22 cellular contexts compared by ENCODE assay signal in the genomic region with DNA sequence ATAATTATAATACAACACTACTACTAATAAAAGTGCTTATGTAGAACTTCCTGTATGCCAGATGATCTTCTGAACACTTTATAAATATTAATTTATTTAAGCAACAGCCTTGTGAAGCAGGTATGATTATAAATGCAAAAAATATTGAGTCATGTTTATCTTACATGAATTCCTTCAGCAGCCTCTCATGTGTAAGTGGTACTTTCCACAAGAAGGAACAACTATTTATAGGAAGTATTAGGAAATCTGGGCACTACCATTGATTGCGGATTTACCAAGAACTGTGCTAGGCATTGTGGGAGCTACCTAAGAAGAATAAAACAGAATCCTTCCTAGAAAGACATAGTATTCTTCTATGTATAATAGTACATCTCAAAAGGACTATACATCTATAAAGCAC. TPM values are rescaled to one million over a fixed set of nuclear protein-coding genes. Genes with fewer than 3 reads are reported as not detected.
DNase-seq lines count a peak whose midpoint lies in the region; ATAC-seq and TF ChIP-seq lines count a peak whose summit lies in the region.
"Had no signal": no experiment of that assay in that cellular context is flagged by ENCODE, and none has a peak within 500 bp of the region (broad histone marks: within the 10 kb centered on the region; RNA-seq: fewer than 3 reads in every experiment).

No MANE protein-coding gene starts in this region.

- H3K27ac Mint-ChIP-seq in MCF 10A (ENCODE audit: low read depth, unreplicated experiment) = no peak overlapping the region
- H3K27ac Mint-ChIP-seq: CD8-positive, alpha-beta memory T cell had no signal

- TF ChIP-seq POLR2A in breast epithelium (IDR thresholded peaks at IDR 0.05) (no peak), upper lobe of left lung (IDR thresholded peaks at IDR 0.05) (no peak), stomach (IDR thresholded peaks at IDR 0.05) (no peak)

- 86% methylated on average over 1 of the region's 1 CpG for WGBS in mammary epithelial cell (ENCODE audit: low coverage, missing lambda C conversion rate)
- 39 to 51% methylated on average over 1 of the region's 1 CpG for WGBS in upper lobe of left lung, 2 donors
- 75 to 92% (median 84%) methylated on average over 1 of the region's 1 CpG for WGBS in stomach, 5 donors

- dilution Hi-C loops in mammary epithelial cell (cut with HindIII; ENCODE audit: low sequenced_read_pairs) = no loop called here

- H3K4me3 ChIP-seq in breast epithelium = no peak overlapping the region
- H3K4me3 ChIP-seq in mammary epithelial cell (replicated peaks in 1 of 3; ENCODE audit: insufficient read depth in 1 of 3, low read depth in 2 of 3, low read length in 3 of 3) = no peak overlapping the region
- H3K4me3 ChIP-seq in upper lobe of left lung = no peak overlapping the region
- H3K4me3 ChIP-seq in stomach = no peak overlapping the region
- H3K4me3 ChIP-seq: HAP-1 had no signal

- H3K27me3 ChIP-seq in breast epithelium (no peaks in the 10 kb centered on the region), mammary epithelial cell (ENCODE audit: insufficient read depth, low read length) (no peaks in the 10 kb centered on the region), upper lobe of left lung (no peaks in the 10 kb centered on the region), stomach (no peaks in the 10 kb centered on the region)

- CTCF ChIA-PET in MCF 10A (lab: Yijun Ruan, JAX) (interaction anchor here (1.6 kb wide), 1 partner anchor 13 kb away, joined by 3 read pairs; no protein-coding TSS in a partner anchor), mammary epithelial cell (lab: Charles Lee; ENCODE audit: low non-redundant PET) (no interaction called here)

- POLR2A ChIA-PET in MCF 10A (lab: Yijun Ruan, JAX) = interaction anchor here (0.9 kb wide), 1 partner anchor 9 kb away, joined by 3 read pairs; no protein-coding TSS in a partner anchor

- TF ChIP-seq EP300 in upper lobe of left lung (IDR thresholded peaks at IDR 0.05) (peak in 3 of 4 donors; percentile 67 to 95 (median 68)), stomach (IDR thresholded peaks at IDR 0.05) (no peak)

- no peak overlapping the region for H2AFZ ChIP-seq in mammary epithelial cell (ENCODE audit: low read depth, low read length)

- peak; percentile 83 for ATAC-seq in left ventricle myocardium superior
- peak; percentile 53 to 67 for ATAC-seq in upper lobe of left lung (ENCODE audit: low FRiP score in 2 of 2)
- no peak for ATAC-seq in GM19463 (IDR thresholded peaks at IDR 0.05; ENCODE audit: unreplicated experiment)
- ATAC-seq in HG03159 (IDR thresholded peaks at IDR 0.05; ENCODE audit: unreplicated experiment) = no peak

- no peak overlapping the region for H3K4me3 Mint-ChIP-seq in MCF 10A (ENCODE audit: unreplicated experiment)
- H3K4me3 Mint-ChIP-seq: CD8-positive, alpha-beta memory T cell had no signal

- H3K4me1 ChIP-seq in breast epithelium = no peaks in the 10 kb centered on the region
- peaks cover 19% of the 10 kb centered on the region for H3K4me1 ChIP-seq in mammary epithelial cell (ENCODE audit: insufficient read depth, low read length)
- H3K4me1 ChIP-seq in upper lobe of left lung = peaks cover 8 to 17% (median 10%) of the 10 kb centered on the region in 4 donors
- H3K4me1 ChIP-seq in stomach = peaks cover 0 to 8% (median 0%) of the 10 kb centered on the region in 4 donors

- TF ChIP-seq CTCF in MCF 10A (IDR thresholded peaks at IDR 0.05; ENCODE audit: unreplicated experiment) (no peak), breast epithelium (IDR thresholded peaks at IDR 0.05) (no peak), mammary epithelial cell (conservative IDR thresholded peaks at IDR 0.05 in 1 of 2, IDR thresholded peaks at IDR 0.05 in 1 of 2; ENCODE audit: extremely low read depth in 1 of 2, insufficient read depth in 1 of 2, low read depth in 1 of 2, low read length in 2 of 2) (no peak), upper lobe of left lung (IDR thresholded peaks at IDR 0.05) (no peak), stomach (IDR thresholded peaks at IDR 0.05) (no peak)

- H3K27me3 Mint-ChIP-seq in MCF 10A (ENCODE audit: insufficient read depth, unreplicated experiment) = no peaks in the 10 kb centered on the region

- peak; percentile 19 for DNase-seq in MCF 10A (ENCODE audit: unreplicated experiment)
- DNase-seq in breast epithelium (ENCODE audit: low spot score in 2 of 2) = no peak
- DNase-seq in mammary epithelial cell = peak; percentile 75
- DNase-seq in left ventricle myocardium superior = no peak
- no peak for DNase-seq in upper lobe of left lung
- no peak for DNase-seq in stomach
- DNase-seq: CD8-positive, alpha-beta memory T cell; DMS79 treated with DMSO at 0.1 percent for 48 hours; IMR-90; Kasumi-1; NCI-H1436 treated with DMSO at 0.1 percent for 48 hours; NCI-H2081; NCI-H510A treated with DMSO at 0.1 percent for 48 hours; SIG-M5 had no signal

- H3K4me2 ChIP-seq in mammary epithelial cell (ENCODE audit: insufficient read depth, low read depth, low read length) = no peak overlapping the region

- no peaks in the 10 kb centered on the region for H3K36me3 Mint-ChIP-seq in MCF 10A (ENCODE audit: insufficient read depth, unreplicated experiment)
- H3K36me3 Mint-ChIP-seq: CD8-positive, alpha-beta memory T cell had no signal

- H3K36me3 ChIP-seq in breast epithelium (no peaks in the 10 kb centered on the region), mammary epithelial cell (ENCODE audit: insufficient read depth, low read length) (no peaks in the 10 kb centered on the region), upper lobe of left lung (no peaks in the 10 kb centered on the region), stomach (no peaks in the 10 kb centered on the region)
- H3K36me3 ChIP-seq: HAP-1 had no signal

- H4K20me1 ChIP-seq in mammary epithelial cell (ENCODE audit: insufficient read depth, low read length) = no peaks in the 10 kb centered on the region

- intact Hi-C loops in MCF 10A (cut with micrococcal nuclease) = loop anchor here (10.0 kb wide), 1 partner anchor 63 kb away; no protein-coding TSS in a partner anchor
- intact Hi-C loops in breast epithelium (cut with DNase I; ENCODE audit: low total_unique reads) = no loop called here
- intact Hi-C loops in mammary epithelial cell (cut with micrococcal nuclease) = loop anchor here (10.0 kb wide), 1 partner anchor 63 kb away; no protein-coding TSS in a partner anchor
- intact Hi-C loops in left ventricle myocardium superior (cut with micrococcal nuclease) = no loop called here
- intact Hi-C loops in stomach (cut with DNase I; ENCODE audit: low total_unique reads) = no loop called here

- H3K9me3 Mint-ChIP-seq in MCF 10A (ENCODE audit: unreplicated experiment) = peaks cover 6% of the 10 kb centered on the region
- H3K9me3 Mint-ChIP-seq: CD8-positive, alpha-beta memory T cell had no signal

- no peak overlapping the region for H3K27ac ChIP-seq in breast epithelium
- H3K27ac ChIP-seq in mammary epithelial cell (ENCODE audit: insufficient read depth, low read depth, low read length) = peak overlapping the region; percentile 46
- peak overlapping the region in 1 of 4 donors; percentile 46 for H3K27ac ChIP-seq in upper lobe of left lung
- H3K27ac ChIP-seq in stomach = no peak overlapping the region

- H3K9ac ChIP-seq in mammary epithelial cell (ENCODE audit: insufficient read depth, low read length) = no peak overlapping the region

- peaks cover 2% of the 10 kb centered on the region for H3K4me1 Mint-ChIP-seq in MCF 10A (ENCODE audit: insufficient read depth, unreplicated experiment)

- H3K79me2 ChIP-seq in mammary epithelial cell (ENCODE audit: insufficient read depth, low read length) = no peaks in the 10 kb centered on the region

- H3K9me3 ChIP-seq in breast epithelium (no peaks in the 10 kb centered on the region), mammary epithelial cell (replicated peaks; ENCODE audit: insufficient read depth, low read length) (no peaks in the 10 kb centered on the region), upper lobe of left lung (no peaks in the 10 kb centered on the region), stomach (no peaks in the 10 kb centered on the region)
- H3K9me3 ChIP-seq: HAP-1 had no signal

- in situ Hi-C loops in mammary epithelial cell (cut with MboI; ENCODE audit: low sequenced_read_pairs in 2 of 2) = no loop called here

- no TSS peak for BruUV-seq in MCF 10A (replicated peaks; lab: Mats Ljungman, UMichigan)
- no TSS peak for BruUV-seq in mammary epithelial cell (replicated peaks; lab: Mats Ljungman, UMichigan)

RNA-seq across cellular contexts. Expression of gene STEAP4, which starts 10.7 kb away (rescaled TPM):
- not detected in 2 replicates for total RNA-seq in MCF 10A (2022)
- 100 to 1,000 TPM in 1 of 3 donors, 10 to 100 TPM in 2; 49.3 to 165 (median 73.1) TPM for total RNA-seq in breast epithelium
- total RNA-seq in mammary epithelial cell = under 1 TPM; 0.47 to 0.67 TPM
- polyA plus RNA-seq in mammary epithelial cell = 0.01 TPM
- not detected for polyA minus RNA-seq in mammary epithelial cell
- total RNA-seq in left ventricle myocardium superior = 21.7 TPM
- total RNA-seq in upper lobe of left lung = 10 to 100 TPM; 11.5 to 81.8 (median 54.8) TPM
- 10 to 100 TPM in 2 of 5 donors, 1 to 10 TPM in 3; 1.8 to 14.5 (median 3.1) TPM for total RNA-seq in stomach
- 1 to 10 TPM; 1.5 to 2.4 (median 2.3) TPM for polyA plus RNA-seq in stomach
- total RNA-seq: A172; CD8-positive, alpha-beta memory T cell; G401; HT1080; IMR-90; OCI-LY7 had no signal
- polyA plus RNA-seq: BJ; CD8-positive, alpha-beta memory T cell; IMR-90 had no signal

Comparison
In these comparisons a context has a peak if more than half of its experiments do, and no peak if none do; other contexts are left out.
1. DNase-seq: peak in MCF 10A (single experiment) and mammary epithelial cell (single experiment); none in breast epithelium (0 of 2), left ventricle myocardium superior (single experiment), upper lobe of left lung (0 of 2) and stomach (single experiment).
2. intact Hi-C loops: an anchor here in MCF 10A (10.0 kb wide) and mammary epithelial cell (10.0 kb wide); none called in breast epithelium, left ventricle myocardium superior and stomach.
3. ATAC-seq: peak in left ventricle myocardium superior (single experiment) and upper lobe of left lung (2 of 2); none in GM19463 (single experiment) and HG03159 (single experiment).